Comparison of ENCODE assay signal across 7 cellular contexts in the genomic region with DNA sequence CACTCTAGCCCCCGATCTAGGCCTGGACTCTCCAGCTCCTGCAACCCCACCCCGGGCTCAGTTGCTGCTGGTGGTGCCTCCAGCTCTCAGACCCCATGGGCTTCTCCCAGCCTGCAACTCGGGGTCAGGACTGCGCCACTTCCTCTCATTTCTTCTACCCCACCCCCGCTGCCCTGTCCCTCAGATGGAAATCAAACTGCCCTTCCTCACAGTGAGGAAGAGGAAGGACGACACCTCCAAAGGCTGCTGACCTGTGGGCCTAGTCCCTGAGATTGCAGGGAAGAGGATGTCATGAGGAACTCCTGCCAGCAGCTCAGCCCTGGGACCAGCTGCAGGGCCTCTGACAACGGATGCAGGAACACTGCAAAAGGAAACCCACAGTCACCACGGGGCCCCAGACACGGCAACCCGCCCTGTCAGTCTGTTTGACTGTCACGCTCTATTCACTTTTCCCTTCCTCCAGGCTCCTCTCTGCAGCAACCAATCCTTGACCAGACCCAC. TPM values are rescaled to one million over a fixed set of nuclear protein-coding genes. Genes with fewer than 3 reads are reported as not detected.
A peak's percentile ranks its signal among the peaks of the same experiment; 100 is the strongest.
DNase-seq lines count a peak whose midpoint lies in the region; ATAC-seq and TF ChIP-seq lines count a peak whose summit lies in the region.

No MANE protein-coding gene starts in this region.

- H3K4me1 ChIP-seq in gastroesophageal sphincter, result peaks cover 28 to 100% (median 88%) of the 10 kb centered on the region in 3 donors

- CTCF ChIA-PET in activated CD8-positive, alpha-beta T cell treated with anti-CD3 and anti-CD28 coated beads for 36 hours (lab: Charles Lee), result interaction anchor here (0.9 to 8.7 kb wide), 7 partner anchors 12 to 107 kb away, joined by 3 to 123 read pairs (median 9); a partner anchor contains a TSS

- no peaks in the 10 kb centered on the region for H3K27me3 Mint-ChIP-seq in IgD-negative memory B cell
- no peaks in the 10 kb centered on the region for H3K27me3 Mint-ChIP-seq in activated CD8-positive, alpha-beta T cell treated with anti-CD3 and anti-CD28 coated beads for 36 hours

- no peak for TF ChIP-seq POLR2A in gastroesophageal sphincter (IDR thresholded peaks at IDR 0.05)

- intact Hi-C loops in activated CD8-positive, alpha-beta T cell treated with anti-CD3 and anti-CD28 coated beads for 36 hours (cut with micrococcal nuclease), result loop anchor here (2.0 to 5.0 kb wide), 2 partner anchors 13 to 84 kb away; no protein-coding TSS in a partner anchor

- WGBS in gastroesophageal sphincter (ENCODE audit: low coverage in 1 of 2), 2 donors, result 25 to 42% methylated on average over 5 to 10 of the region's 11 CpGs

- ATAC-seq in GM19438 (IDR thresholded peaks at IDR 0.05; ENCODE audit: low read depth, unreplicated experiment) (peak; percentile 51), gastroesophageal sphincter (peak; percentile 11)
- ATAC-seq in activated CD8-positive, alpha-beta T cell treated with anti-CD3 and anti-CD28 coated beads for 36 hours, result peak; percentile 31

- no peaks in the 10 kb centered on the region for H3K27me3 ChIP-seq in gastroesophageal sphincter

- H3K27ac Mint-ChIP-seq in IgD-negative memory B cell, result peak overlapping the region; percentile 87 to 95 (median 93)
- peak overlapping the region; percentile 98 for H3K27ac Mint-ChIP-seq in activated CD8-positive, alpha-beta T cell treated with anti-CD3 and anti-CD28 coated beads for 36 hours

- no peaks in the 10 kb centered on the region for H3K36me3 Mint-ChIP-seq in IgD-negative memory B cell
- peaks cover 17% of the 10 kb centered on the region for H3K36me3 Mint-ChIP-seq in activated CD8-positive, alpha-beta T cell treated with anti-CD3 and anti-CD28 coated beads for 36 hours (ENCODE audit: low read depth)

- peaks cover 0 to 14% of the 10 kb centered on the region in 2 donors for H3K36me3 ChIP-seq in gastroesophageal sphincter

- H3K4me1 Mint-ChIP-seq in IgD-negative memory B cell, result peaks cover 58 to 76% (median 65%) of the 10 kb centered on the region in 3 donors
- peaks cover 90% of the 10 kb centered on the region for H3K4me1 Mint-ChIP-seq in activated CD8-positive, alpha-beta T cell treated with anti-CD3 and anti-CD28 coated beads for 36 hours (ENCODE audit: low read depth)

- no peaks in the 10 kb centered on the region for H3K9me3 Mint-ChIP-seq in IgD-negative memory B cell
- no peaks in the 10 kb centered on the region for H3K9me3 Mint-ChIP-seq in activated CD8-positive, alpha-beta T cell treated with anti-CD3 and anti-CD28 coated beads for 36 hours

- H3K4me3 ChIP-seq in gastroesophageal sphincter, result no peak overlapping the region
- H3K4me3 ChIP-seq in skin epidermis, result no peak overlapping the region

- H3K4me3 Mint-ChIP-seq in IgD-negative memory B cell, result peak overlapping the region; percentile 68 to 90 (median 86)
- H3K4me3 Mint-ChIP-seq in activated CD8-positive, alpha-beta T cell treated with anti-CD3 and anti-CD28 coated beads for 36 hours, result peak overlapping the region; percentile 74

- POLR2A ChIA-PET in activated CD8-positive, alpha-beta T cell treated with anti-CD3 and anti-CD28 coated beads for 36 hours (lab: Charles Lee), result interaction anchor here (0.8 to 12.2 kb wide), 6 partner anchors 9 to 109 kb away, joined by 3 to 236 read pairs (median 16); partner anchors contain the start of gene PTGR2

- H3K27ac ChIP-seq in gastroesophageal sphincter, result peak overlapping the region in 3 of 4 donors; percentile 86 to 100 (median 89)
- H3K27ac ChIP-seq in skin epidermis, result peak overlapping the region in 20 of 21 experiments; percentile 61 to 97 (median 85)

- no peak for TF ChIP-seq EP300 in gastroesophageal sphincter (IDR thresholded peaks at IDR 0.05)

- peak; percentile 75 for DNase-seq in activated CD8-positive, alpha-beta T cell treated with anti-CD3 and anti-CD28 coated beads for 36 hours
- DNase-seq in NCI-H2171 treated with DMSO at 0.1 percent for 48 hours (lab: John Stamatoyannopoulos, UW) (no peak), NCI-H2029 (lab: John Stamatoyannopoulos, UW) (no peak)

- TF ChIP-seq CTCF in activated CD8-positive, alpha-beta T cell treated with anti-CD3 and anti-CD28 coated beads for 36 hours (IDR thresholded peaks at IDR 0.05), result no peak
- TF ChIP-seq CTCF in gastroesophageal sphincter (IDR thresholded peaks at IDR 0.05), result no peak

- no peaks in the 10 kb centered on the region for H3K9me3 ChIP-seq in gastroesophageal sphincter

RNA-seq across cellular contexts. Expression of gene PNMA1, which starts 29.3 kb away (rescaled TPM):
- 20.9 TPM for polyA plus RNA-seq in IgD-negative memory B cell
- 10 to 100 TPM; 22.9 to 24.1 TPM for total RNA-seq in activated CD8-positive, alpha-beta T cell treated with anti-CD3 and anti-CD28 coated beads for 36 hours
- 10 to 100 TPM; 41.7 to 95.2 (median 47.6) TPM for total RNA-seq in gastroesophageal sphincter
